Comparison of ENCODE assay signal across 13 cellular contexts in the genomic region with DNA sequence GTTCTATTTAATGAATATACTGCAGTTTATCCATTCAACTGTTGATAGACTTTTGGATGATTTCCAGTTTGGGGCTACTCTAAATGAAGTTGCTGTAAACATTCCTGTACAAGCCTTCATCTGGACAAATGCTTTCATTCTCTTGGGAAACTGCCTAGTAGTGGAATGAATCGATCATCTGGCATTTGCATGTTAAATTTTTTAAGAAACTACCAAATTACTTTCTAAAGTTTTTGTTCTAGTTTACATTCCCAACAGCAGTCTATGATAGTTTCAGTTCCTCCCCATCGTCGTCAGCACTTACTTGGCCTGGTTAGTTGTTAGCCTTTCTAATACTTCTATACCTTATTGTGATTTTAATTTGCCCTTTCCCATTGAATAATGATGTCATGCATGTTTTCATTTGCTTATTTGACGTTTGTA.
A peak's percentile ranks its signal among the peaks of the same experiment; 100 is the strongest.
DNase-seq lines count a peak whose midpoint lies in the region; ATAC-seq and TF ChIP-seq lines count a peak whose summit lies in the region.
"Had no signal": no experiment of that assay in that cellular context is flagged by ENCODE, and none has a peak within 500 bp of the region (broad histone marks: within the 10 kb centered on the region; RNA-seq: fewer than 3 reads in every experiment).

No MANE protein-coding gene starts in this region.

- H4K5ac ChIP-seq in IMR-90 (ENCODE audit: low read depth, low read length): no peak overlapping the region

- TF ChIP-seq POLR2A in IMR-90 (IDR thresholded peaks at IDR 0.05; ENCODE audit: low read depth, low read length): no peak

- no peaks in the 10 kb centered on the region for H3K27me3 Mint-ChIP-seq in glutamatergic neuron (ENCODE audit: unreplicated experiment)
- H3K27me3 Mint-ChIP-seq: activated CD4-positive, alpha-beta memory T cell treated with anti-CD3 and anti-CD28 coated beads, Interleukin-2, amount 10 ng/mL, durations not matched to agents 7 days and 5 days; activated naive CD8-positive, alpha-beta T cell treated with anti-CD3 and anti-CD28 coated beads, Interleukin-2, amount 10 ng/mL, durations not matched to agents 7 days and 5 days had no signal

- H3K23ac ChIP-seq in IMR-90 (ENCODE audit: low read depth, low read length): no peak overlapping the region

- H3K27me3 ChIP-seq in IMR-90 (ENCODE audit: control insufficient read depth, insufficient read depth, low read length): no peaks in the 10 kb centered on the region

- intact Hi-C loops in IMR-90 (cut with micrococcal nuclease): no loop called here

- no peak for TF ChIP-seq RAD21 in IMR-90 (IDR thresholded peaks at IDR 0.05; ENCODE audit: low read length)

- no peak overlapping the region for H3K27ac Mint-ChIP-seq in glutamatergic neuron (ENCODE audit: unreplicated experiment)
- H3K27ac Mint-ChIP-seq: activated CD4-positive, alpha-beta memory T cell treated with anti-CD3 and anti-CD28 coated beads, Interleukin-2, amount 10 ng/mL, durations not matched to agents 7 days and 5 days; activated naive CD8-positive, alpha-beta T cell treated with anti-CD3 and anti-CD28 coated beads, Interleukin-2, amount 10 ng/mL, durations not matched to agents 7 days and 5 days had no signal

- peak; percentile 72 for ATAC-seq in GM18498 (IDR thresholded peaks at IDR 0.05; ENCODE audit: unreplicated experiment)
- ATAC-seq in GM21576 (IDR thresholded peaks at IDR 0.05; ENCODE audit: unreplicated experiment): peak; percentile 87
- peak; percentile 77 for ATAC-seq in IMR-90 (ENCODE audit: low read depth)
- no peak for ATAC-seq in HG03025 (IDR thresholded peaks at IDR 0.05; ENCODE audit: low FRiP score, unreplicated experiment)

- H2AFZ ChIP-seq in IMR-90 (replicated peaks; ENCODE audit: low read length, poor library complexity): no peak overlapping the region

- DNase-seq in IMR-90: peak; percentile 92
- peak; percentile 37 to 69 for DNase-seq in foreskin fibroblast
- no peak for DNase-seq in NCI-H128 (lab: John Stamatoyannopoulos, UW; ENCODE audit: unreplicated experiment)
- no peak for DNase-seq in caudate nucleus (lab: John Stamatoyannopoulos, UW)
- no peak for DNase-seq in glutamatergic neuron
- DNase-seq: activated CD4-positive, alpha-beta memory T cell treated with anti-CD3 and anti-CD28 coated beads, Interleukin-2, amount 10 ng/mL, durations not matched to agents 7 days and 5 days; activated naive CD8-positive, alpha-beta T cell treated with anti-CD3 and anti-CD28 coated beads, Interleukin-2, amount 10 ng/mL, durations not matched to agents 7 days and 5 days; COR-L47; Karpas-422; NCI-H510A treated with DMSO at 0.1 percent for 48 hours had no signal

- POLR2A ChIA-PET in IMR-90 (lab: Charles Lee; ENCODE audit: unreplicated experiment): interaction anchor here (0.6 kb wide), 1 partner anchor 294 kb away, joined by 3 read pairs; no protein-coding TSS in a partner anchor

- dilution Hi-C loops in IMR-90 (cut with HindIII; ENCODE audit: low sequenced_read_pairs, unreplicated experiment): no loop called here

- H3K36me3 Mint-ChIP-seq in glutamatergic neuron (ENCODE audit: unreplicated experiment): no peaks in the 10 kb centered on the region
- H3K36me3 Mint-ChIP-seq: activated naive CD8-positive, alpha-beta T cell treated with anti-CD3 and anti-CD28 coated beads, Interleukin-2, amount 10 ng/mL, durations not matched to agents 7 days and 5 days had no signal

- no peak overlapping the region for H3K9ac ChIP-seq in IMR-90 (ENCODE audit: low read depth, low read length)

- H3K4me1 ChIP-seq in IMR-90 (ENCODE audit: control insufficient read depth, insufficient read depth, low read length): peaks cover 5% of the 10 kb centered on the region

- H3K4ac ChIP-seq in IMR-90 (ENCODE audit: low read depth, low read length): no peak overlapping the region

- H2BK20ac ChIP-seq in IMR-90 (ENCODE audit: low read depth, low read length): no peak overlapping the region

- H3K18ac ChIP-seq in IMR-90 (ENCODE audit: low read depth, low read length): peak overlapping the region; percentile 71; the same call in 1 of the 2 replicates

- no peaks in the 10 kb centered on the region for H4K20me1 ChIP-seq in IMR-90 (ENCODE audit: insufficient read depth, low read length)

- H3K56ac ChIP-seq in IMR-90 (ENCODE audit: extremely low read depth, insufficient read depth, low read length): no peak overlapping the region

- H4K8ac ChIP-seq in IMR-90 (ENCODE audit: low read depth in 2 of 2, low read length in 2 of 2): no peak overlapping the region

- H3K4me3 Mint-ChIP-seq in glutamatergic neuron (ENCODE audit: unreplicated experiment): no peak overlapping the region
- H3K4me3 Mint-ChIP-seq: activated CD4-positive, alpha-beta memory T cell treated with anti-CD3 and anti-CD28 coated beads, Interleukin-2, amount 10 ng/mL, durations not matched to agents 7 days and 5 days; activated naive CD8-positive, alpha-beta T cell treated with anti-CD3 and anti-CD28 coated beads, Interleukin-2, amount 10 ng/mL, durations not matched to agents 7 days and 5 days had no signal

- no peak overlapping the region for H2AK9ac ChIP-seq in IMR-90 (replicated peaks; ENCODE audit: low read depth, low read length, poor library complexity)

- H2BK5ac ChIP-seq in IMR-90 (ENCODE audit: low read depth, low read length, poor library complexity, severe bottlenecking): peak overlapping the region; percentile 43

- H3K4me2 ChIP-seq in IMR-90 (ENCODE audit: low read depth, low read length): peak overlapping the region; percentile 91

- no peak overlapping the region for H2AK5ac ChIP-seq in IMR-90 (ENCODE audit: low read depth, low read length)

- H3K4me3 ChIP-seq in IMR-90 (ENCODE audit: insufficient read depth, low read depth, low read length): no peak overlapping the region; the same call in 1 of the 2 replicates
- no peak overlapping the region for H3K4me3 ChIP-seq in foreskin fibroblast (ENCODE audit: low read depth in 1 of 2, low read length in 2 of 2)

- no peak overlapping the region for H4K91ac ChIP-seq in IMR-90 (ENCODE audit: insufficient read depth, low read depth, low read length)

- no CpG with 5 or more reads among the region's 4 CpGs for WGBS in IMR-90 (ENCODE audit: extremely low coverage in 2 of 2, insufficient read length in 1 of 2), 2 experiments

- H3K9me3 ChIP-seq in IMR-90 (ENCODE audit: control insufficient read depth, insufficient read depth, low read length): no peaks in the 10 kb centered on the region

- no peak overlapping the region for H3K14ac ChIP-seq in IMR-90 (replicated peaks; ENCODE audit: low read depth, low read length)

- no peaks in the 10 kb centered on the region; the same call in 1 of the 2 replicates for H3K36me3 ChIP-seq in IMR-90 (ENCODE audit: control insufficient read depth, insufficient read depth, low read length)

- no peak overlapping the region for H2BK15ac ChIP-seq in IMR-90 (ENCODE audit: low read depth, low read length)

- H3K9me1 ChIP-seq in IMR-90 (ENCODE audit: insufficient read depth, low read length): peaks cover 5% of the 10 kb centered on the region

- TF ChIP-seq CTCF in IMR-90 (conservative IDR thresholded peaks at IDR 0.05; ENCODE audit: low read depth, low read length): no peak
- no peak for TF ChIP-seq CTCF in foreskin fibroblast (IDR thresholded peaks at IDR 0.05; ENCODE audit: low read depth, low read length)
- TF ChIP-seq CTCF in glutamatergic neuron (IDR thresholded peaks at IDR 0.05; ENCODE audit: partially characterized antibody, unreplicated experiment): no peak

- CTCF ChIA-PET in IMR-90 (lab: Yijun Ruan, JAX): interaction anchor here (0.7 kb wide), 1 partner anchor 849 kb away, joined by 3 read pairs; no protein-coding TSS in a partner anchor

- no peak overlapping the region for H2BK120ac ChIP-seq in IMR-90 (ENCODE audit: low read depth, low read length)

- BruUV-seq in IMR-90 (replicated peaks; lab: Mats Ljungman, UMichigan): no TSS peak

- H3K79me1 ChIP-seq in IMR-90 (ENCODE audit: low read depth in 1 of 2, low read length in 2 of 2): peaks cover 0 to 3% of the 10 kb centered on the region in 2 experiments; a peak in 2 of 4 replicates

- in situ Hi-C loops in IMR-90 (cut with MboI; ENCODE audit: low sequenced_read_pairs): no loop called here

- peaks cover 3% of the 10 kb centered on the region for H3K9me3 Mint-ChIP-seq in glutamatergic neuron (ENCODE audit: unreplicated experiment)
- H3K9me3 Mint-ChIP-seq: activated CD4-positive, alpha-beta memory T cell treated with anti-CD3 and anti-CD28 coated beads, Interleukin-2, amount 10 ng/mL, durations not matched to agents 7 days and 5 days; activated naive CD8-positive, alpha-beta T cell treated with anti-CD3 and anti-CD28 coated beads, Interleukin-2, amount 10 ng/mL, durations not matched to agents 7 days and 5 days had no signal

- H3K4me1 Mint-ChIP-seq in glutamatergic neuron (ENCODE audit: low read depth, unreplicated experiment): no peaks in the 10 kb centered on the region
- H3K4me1 Mint-ChIP-seq: activated CD4-positive, alpha-beta memory T cell treated with anti-CD3 and anti-CD28 coated beads, Interleukin-2, amount 10 ng/mL, durations not matched to agents 7 days and 5 days; activated naive CD8-positive, alpha-beta T cell treated with anti-CD3 and anti-CD28 coated beads, Interleukin-2, amount 10 ng/mL, durations not matched to agents 7 days and 5 days had no signal

- H3K27ac ChIP-seq in IMR-90 (ENCODE audit: insufficient read depth, low read length) (peak overlapping the region; percentile 31; the same call in 1 of the 2 replicates), caudate nucleus (ENCODE audit: low read depth, low read length) (no peak overlapping the region)

TF ChIP-seq in IMR-90, 13 proteins besides CTCF, POLR2A, EP300 and RAD21:
- TF ChIP-seq, protein P1, sequence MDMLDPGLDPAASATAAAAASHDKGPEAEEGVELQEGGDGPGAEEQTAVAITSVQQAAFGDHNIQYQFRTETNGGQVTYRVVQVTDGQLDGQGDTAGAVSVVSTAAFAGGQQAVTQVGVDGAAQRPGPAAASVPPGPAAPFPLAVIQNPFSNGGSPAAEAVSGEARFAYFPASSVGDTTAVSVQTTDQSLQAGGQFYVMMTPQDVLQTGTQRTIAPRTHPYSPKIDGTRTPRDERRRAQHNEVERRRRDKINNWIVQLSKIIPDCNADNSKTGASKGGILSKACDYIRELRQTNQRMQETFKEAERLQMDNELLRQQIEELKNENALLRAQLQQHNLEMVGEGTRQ (IDR thresholded peaks at IDR 0.05; ENCODE audit: low read depth, low read length): no peak
- TF ChIP-seq BHLHE40 (IDR thresholded peaks at IDR 0.05; ENCODE audit: low read depth, low read length): no peak
- no peak for TF ChIP-seq CHD1 (IDR thresholded peaks at IDR 0.05; ENCODE audit: low read depth, low read length)
- no peak for TF ChIP-seq CEBPB (IDR thresholded peaks at IDR 0.05; ENCODE audit: low read depth, low read length)
- TF ChIP-seq MAZ (IDR thresholded peaks at IDR 0.05; ENCODE audit: borderline replicate concordance, low read depth, low read length): no peak
- TF ChIP-seq MXI1 (IDR thresholded peaks at IDR 0.05; ENCODE audit: borderline replicate concordance, low read depth, low read length): no peak
- TF ChIP-seq MAFK (IDR thresholded peaks at IDR 0.05; ENCODE audit: low read depth, low read length): no peak
- TF ChIP-seq SMC3 (IDR thresholded peaks at IDR 0.05; ENCODE audit: low read depth, low read length): no peak
TF ChIP-seq in IMR-90: peak in this region for 0.

Comparison
In these comparisons a context has a peak if more than half of its experiments do, and no peak if none do; other contexts are left out.
1. DNase-seq: peak in IMR-90 (single experiment) and foreskin fibroblast (2 of 2); none in NCI-H128 (single experiment), caudate nucleus (0 of 61) and glutamatergic neuron (single experiment).